Comparison of ENCODE assay signal across 18 cellular contexts in genomic region chr2:49225126-49225525, GRCh38.
"Had no signal": no experiment of that assay in that cellular context is flagged by ENCODE, and none has a peak within 500 bp of the region (broad histone marks: within the 10 kb centered on the region; RNA-seq: fewer than 3 reads in every experiment).

No MANE protein-coding gene starts in this region.

- H3K9me3 ChIP-seq: neutrophil, sigmoid colon, suprapubic skin, upper lobe of left lung had no signal

- H3K9me3 Mint-ChIP-seq: activated naive CD8-positive, alpha-beta T cell treated with anti-CD3 and anti-CD28 coated beads, Interleukin-2, amount 10 ng/mL, durations not matched to agents 7 days and 5 days had no signal

- ATAC-seq: naive thymus-derived CD4-positive, alpha-beta T cell had no signal

- H3K27me3 Mint-ChIP-seq: activated naive CD8-positive, alpha-beta T cell treated with anti-CD3 and anti-CD28 coated beads, Interleukin-2, amount 10 ng/mL, durations not matched to agents 7 days and 5 days; naive thymus-derived CD4-positive, alpha-beta T cell; progenitor cell of endocrine pancreas had no signal

- H3K4me3 Mint-ChIP-seq: activated naive CD8-positive, alpha-beta T cell treated with anti-CD3 and anti-CD28 coated beads, Interleukin-2, amount 10 ng/mL, durations not matched to agents 7 days and 5 days; naive thymus-derived CD4-positive, alpha-beta T cell had no signal

- H3K27me3 ChIP-seq: neutrophil, sigmoid colon, suprapubic skin, upper lobe of left lung had no signal

- H3K27ac Mint-ChIP-seq: activated naive CD8-positive, alpha-beta T cell treated with anti-CD3 and anti-CD28 coated beads, Interleukin-2, amount 10 ng/mL, durations not matched to agents 7 days and 5 days; naive thymus-derived CD4-positive, alpha-beta T cell; progenitor cell of endocrine pancreas had no signal

- H3K36me3 Mint-ChIP-seq: activated naive CD8-positive, alpha-beta T cell treated with anti-CD3 and anti-CD28 coated beads, Interleukin-2, amount 10 ng/mL, durations not matched to agents 7 days and 5 days; naive thymus-derived CD4-positive, alpha-beta T cell had no signal

- H3K27ac ChIP-seq: neutrophil, sigmoid colon, suprapubic skin, upper lobe of left lung had no signal

- H3K36me3 ChIP-seq: neutrophil, sigmoid colon, suprapubic skin, upper lobe of left lung had no signal

- H3K4me3 ChIP-seq: lung, sigmoid colon, suprapubic skin, upper lobe of left lung had no signal

- H3K4me1 Mint-ChIP-seq: activated naive CD8-positive, alpha-beta T cell treated with anti-CD3 and anti-CD28 coated beads, Interleukin-2, amount 10 ng/mL, durations not matched to agents 7 days and 5 days; naive thymus-derived CD4-positive, alpha-beta T cell had no signal

- DNase-seq: activated CD4-positive, alpha-beta T cell treated with anti-CD3 and anti-CD28 coated beads, Interleukin-2, amount 50 U/mL, for 48 hours; activated CD4-positive, CD25-positive, alpha-beta regulatory T cell treated with anti-CD3 and anti-CD28 coated beads, Interleukin-2, amount 50 U/mL, for 72 hours; activated gamma-delta T cell treated with Interleukin-2 at 50 U/mL for 16 hours; activated naive CD8-positive, alpha-beta T cell treated with anti-CD3 and anti-CD28 coated beads, Interleukin-2, amount 10 ng/mL, durations not matched to agents 7 days and 5 days; activated T-cell treated with anti-CD3 and anti-CD28 coated beads, Interleukin-2, amount 50 U/mL, for 48 hours; aorta; central memory CD4-positive, alpha-beta T cell; cortex of kidney; effector memory CD4-positive, alpha-beta T cell; naive thymus-derived CD4-positive, alpha-beta T cell; sigmoid colon; stimulated activated CD4-positive, alpha-beta T cell treated with anti-CD3 and anti-CD28 coated beads, Interleukin-12 subunit alpha, Interleukin-12 subunit beta, amount 100 ng/mL, for 4 hours; stimulated activated naive CD4-positive, alpha-beta T cell treated with Interleukin-2 at 50 U/mL for 16 hours; upper lobe of left lung had no signal

- H3K4me1 ChIP-seq: upper lobe of left lung had no signal
